Comparison of ENCODE assay signal across 7 cellular contexts in genomic region chr11:65898656-65899355, GRCh38. TPM values are rescaled to one million over a fixed set of nuclear protein-coding genes. Genes with fewer than 3 reads are reported as not detected.
DNase-seq lines count a peak whose midpoint lies in the region; ATAC-seq and TF ChIP-seq lines count a peak whose summit lies in the region.
"Had no signal": no experiment of that assay in that cellular context is flagged by ENCODE, and none has a peak within 500 bp of the region (broad histone marks: within the 10 kb centered on the region; RNA-seq: fewer than 3 reads in every experiment).

No MANE protein-coding gene starts in this region.

- H3K9me3 ChIP-seq in Caco-2: no peaks in the 10 kb centered on the region
- H3K9me3 ChIP-seq in mucosa of stomach (ENCODE audit: control insufficient read depth, low read length): no peaks in the 10 kb centered on the region

- peaks cover 19% of the 10 kb centered on the region for H3K36me3 Mint-ChIP-seq in Caco-2 (ENCODE audit: insufficient read depth, unreplicated experiment)
- H3K36me3 Mint-ChIP-seq in activated naive CD8-positive, alpha-beta T cell treated with anti-CD3 and anti-CD28 coated beads, Interleukin-2, amount 50 U/mL, for 24 hours (ENCODE audit: low read depth): peaks cover 35% of the 10 kb centered on the region

- TSS peak; percentile 24 for BruUV-seq in Caco-2 (replicated peaks; lab: Mats Ljungman, UMichigan)

- H3K4me1 ChIP-seq in Caco-2: peaks cover 29% of the 10 kb centered on the region
- H3K4me1 ChIP-seq in mucosa of stomach (ENCODE audit: control insufficient read depth, insufficient read depth, low read length): peaks cover 21% of the 10 kb centered on the region

- no peaks in the 10 kb centered on the region for H3K9me3 Mint-ChIP-seq in Caco-2 (ENCODE audit: unreplicated experiment)
- H3K9me3 Mint-ChIP-seq in activated naive CD8-positive, alpha-beta T cell treated with anti-CD3 and anti-CD28 coated beads, Interleukin-2, amount 50 U/mL, for 24 hours: no peaks in the 10 kb centered on the region

- H3K27ac Mint-ChIP-seq in Caco-2 (ENCODE audit: unreplicated experiment): peak overlapping the region; percentile 76
- H3K27ac Mint-ChIP-seq in activated naive CD8-positive, alpha-beta T cell treated with anti-CD3 and anti-CD28 coated beads, Interleukin-2, amount 50 U/mL, for 24 hours: peak overlapping the region; percentile 75

- no peak for ATAC-seq in activated naive CD8-positive, alpha-beta T cell treated with anti-CD3 and anti-CD28 coated beads, Interleukin-2, amount 50 U/mL, for 24 hours
- no peak for ATAC-seq in HG02938 (IDR thresholded peaks at IDR 0.05; ENCODE audit: unreplicated experiment)

- peaks cover 17% of the 10 kb centered on the region for H3K4me1 Mint-ChIP-seq in Caco-2 (ENCODE audit: low read depth, unreplicated experiment)
- H3K4me1 Mint-ChIP-seq in activated naive CD8-positive, alpha-beta T cell treated with anti-CD3 and anti-CD28 coated beads, Interleukin-2, amount 50 U/mL, for 24 hours: peaks cover 55% of the 10 kb centered on the region

- CTCF ChIA-PET in Caco-2 (lab: Charles Lee): interaction anchor here (0.8 to 4.3 kb wide), 5 partner anchors 8 to 39 kb away, joined by 3 to 30 read pairs (median 5); partner anchors contain the start of genes CCDC85B and FIBP

- peak overlapping the region; percentile 79 for H3K4me3 Mint-ChIP-seq in Caco-2 (ENCODE audit: unreplicated experiment)
- H3K4me3 Mint-ChIP-seq in activated naive CD8-positive, alpha-beta T cell treated with anti-CD3 and anti-CD28 coated beads, Interleukin-2, amount 50 U/mL, for 24 hours: peak overlapping the region; percentile 88

- peak overlapping the region; percentile 75 for H3K4me3 ChIP-seq in Caco-2 (ENCODE audit: low read depth, low read length)
- H3K4me3 ChIP-seq in mucosa of stomach (ENCODE audit: low read length): peak overlapping the region; percentile 31

- no peak for TF ChIP-seq CTCF in Caco-2 (IDR thresholded peaks at IDR 0.05; ENCODE audit: insufficient read depth in 1 of 2, low read depth in 1 of 2, low read length in 1 of 2, severe bottlenecking in 1 of 2, unreplicated experiment in 1 of 2)

- H3K27me3 Mint-ChIP-seq in Caco-2 (ENCODE audit: insufficient read depth, unreplicated experiment): no peaks in the 10 kb centered on the region
- peaks cover 3% of the 10 kb centered on the region for H3K27me3 Mint-ChIP-seq in activated naive CD8-positive, alpha-beta T cell treated with anti-CD3 and anti-CD28 coated beads, Interleukin-2, amount 50 U/mL, for 24 hours

- DNase-seq in Caco-2 (no peak), NCI-H524 (lab: John Stamatoyannopoulos, UW) (no peak)
- DNase-seq in activated naive CD8-positive, alpha-beta T cell treated with anti-CD3 and anti-CD28 coated beads, Interleukin-2, amount 50 U/mL, for 24 hours: no peak
- DNase-seq in NK-92 treated with Interleukin-12 subunit alpha and Interleukin-12 subunit beta, amount 100 ng/mL, for 24 hours (lab: John Stamatoyannopoulos, UW): no peak
- DNase-seq: NCI-H82 had no signal

- H3K9ac ChIP-seq in mucosa of stomach (ENCODE audit: low read length): peak overlapping the region; percentile 62

- H3K27me3 ChIP-seq in Caco-2 (replicated peaks; ENCODE audit: control insufficient read depth, insufficient read depth, low read length) (no peaks in the 10 kb centered on the region; the same call in 1 of the 2 replicates), mucosa of stomach (ENCODE audit: control insufficient read depth, insufficient read depth, low read length) (peaks cover 6% of the 10 kb centered on the region)

- intact Hi-C loops in Caco-2 (cut with micrococcal nuclease; ENCODE audit: unreplicated experiment): no loop called here

- POLR2A ChIA-PET in Caco-2 (lab: Charles Lee): interaction anchor here (0.6 to 2.7 kb wide), 2 partner anchors 8 to 38 kb away, joined by 3 to 27 read pairs; partner anchors contain the start of gene CCDC85B

- no peaks in the 10 kb centered on the region for H3K36me3 ChIP-seq in Caco-2 (ENCODE audit: control insufficient read depth, insufficient read depth, low read length)
- H3K36me3 ChIP-seq in mucosa of stomach (ENCODE audit: control insufficient read depth, insufficient read depth, low read length): no peaks in the 10 kb centered on the region

RNA-seq across cellular contexts. Expression of gene FOSL1, which starts 1.4 kb away (rescaled TPM):
- 2.7 and 3.9 TPM in 2 replicates for total RNA-seq in Caco-2 (2022)

RNA-seq across cellular contexts. Expression of gene CCDC85B, which starts 8.3 kb away (rescaled TPM):
- 13.3 and 14.7 TPM in 2 replicates for total RNA-seq in Caco-2 (2022)

RNA-seq across cellular contexts. Expression of gene FIBP, which starts 10.5 kb away (rescaled TPM):
- 56.8 and 61.5 TPM in 2 replicates for total RNA-seq in Caco-2 (2022)

RNA-seq across cellular contexts. Expression of gene CTSW, which starts 19.2 kb away (rescaled TPM):
- not detected in 2 replicates for total RNA-seq in Caco-2 (2022)

RNA-seq across cellular contexts. Expression of gene C11orf68, which starts 20.1 kb away (rescaled TPM):
- 19.7 and 20.1 TPM in 2 replicates for total RNA-seq in Caco-2 (2022)
